ENCODE assay signal across 1 cellular context in genomic region chr7:106285051-106285800, GRCh38.
TF ChIP-seq lines count a peak whose summit lies in the region.

No MANE protein-coding gene starts in this region.

TF ChIP-seq in K562, 482 proteins besides CTCF, POLR2A, EP300 and RAD21 (continued from another document and continues in another):
- peak; percentile 15; the same call in 1 of the 2 replicates for TF ChIP-seq LARP7 (IDR thresholded peaks at IDR 0.05)
- TF ChIP-seq MTA1 (IDR thresholded peaks at IDR 0.05; ENCODE audit: borderline replicate concordance): peak; percentile 72
- peak; percentile 76; the same call in 1 of the 2 replicates for TF ChIP-seq HBP1 (CRISPR knock-in tag; IDR thresholded peaks at IDR 0.05)
- TF ChIP-seq SMARCE1 (IDR thresholded peaks at IDR 0.05): peak; percentile 81
- 0 out of 6 replicates have a peak, but pooled peaks of 1 of the 3 experiments have one; percentile 62 for TF ChIP-seq ZBTB11 (CRISPR knock-in tag; IDR thresholded peaks at IDR 0.05)
- TF ChIP-seq ZNF449 (CRISPR knock-in tag; IDR thresholded peaks at IDR 0.05): no peak
- TF ChIP-seq DEAF1 (CRISPR knock-in tag; IDR thresholded peaks at IDR 0.05): peak; percentile 38; the same call in 1 of the 2 replicates
- peak; percentile 99 for TF ChIP-seq NRF1 (conservative IDR thresholded peaks at IDR 0.05 in 1 of 2, IDR thresholded peaks at IDR 0.05 in 1 of 2)
- peak; percentile 41 for TF ChIP-seq RBBP5 (IDR thresholded peaks at IDR 0.05; ENCODE audit: borderline replicate concordance, insufficient read depth, low read length, poor library complexity, severe bottlenecking)
- TF ChIP-seq SMAD4 (CRISPR knock-in tag; conservative IDR thresholded peaks at IDR 0.05): peak; percentile 93; the same call in 1 of the 2 replicates
- peak; percentile 60; the same call in 1 of the 2 replicates for TF ChIP-seq ERF (CRISPR knock-in tag; IDR thresholded peaks at IDR 0.05)
- TF ChIP-seq ZFX (CRISPR knock-in tag; IDR thresholded peaks at IDR 0.05): peak; percentile 67
- TF ChIP-seq CREB5 (CRISPR knock-in tag; IDR thresholded peaks at IDR 0.05): 0 out of 2 replicates have a peak, but pooled peaks have one; percentile 48
- TF ChIP-seq ZNF239 (CRISPR knock-in tag; IDR thresholded peaks at IDR 0.05): no peak; the same call in 1 of the 2 replicates
- TF ChIP-seq UBTF (IDR thresholded peaks at IDR 0.05; ENCODE audit: borderline replicate concordance in 1 of 2, low read depth in 2 of 2, low read length in 2 of 2): peak in 1 of 2 experiments; percentile 67; a peak in 1 of 4 replicates
- TF ChIP-seq HCFC1 (IDR thresholded peaks at IDR 0.05; ENCODE audit: low read depth, low read length): no peak; the same call in 1 of the 2 replicates
- TF ChIP-seq ZNF668 (CRISPR knock-in tag; IDR thresholded peaks at IDR 0.05): peak; percentile 41; the same call in 1 of the 2 replicates
- TF ChIP-seq THRB (CRISPR knock-in tag; conservative IDR thresholded peaks at IDR 0.05): peak; percentile 78
- TF ChIP-seq NELFE (IDR thresholded peaks at IDR 0.05; ENCODE audit: insufficient read depth, insufficient read length): no peak
- no peak; a peak in 1 of 4 replicates for TF ChIP-seq ZMIZ1 (IDR thresholded peaks at IDR 0.05; ENCODE audit: low read depth in 2 of 2, low read length in 2 of 2)
- peak; percentile 64; the same call in 1 of the 2 replicates for TF ChIP-seq NR4A1 (CRISPR knock-in tag; IDR thresholded peaks at IDR 0.05)
- no peak for TF ChIP-seq NR4A1 (tag; IDR thresholded peaks at IDR 0.05)
- peak; percentile 77 for TF ChIP-seq SAP30 (IDR thresholded peaks at IDR 0.05; ENCODE audit: borderline replicate concordance, insufficient read depth, low read depth, low read length, poor library complexity, severe bottlenecking)
- TF ChIP-seq ETV6 (IDR thresholded peaks at IDR 0.05; ENCODE audit: borderline replicate concordance in 1 of 2, low read depth in 2 of 2, low read length in 1 of 2): 0 out of 4 replicates have a peak, but pooled peaks of 1 of the 2 experiments have one; percentile 33
- TF ChIP-seq ETV6 (CRISPR knock-in tag; IDR thresholded peaks at IDR 0.05; ENCODE audit: borderline replicate concordance): no peak
- TF ChIP-seq HOXB6 (CRISPR knock-in tag; IDR thresholded peaks at IDR 0.05; ENCODE audit: borderline replicate concordance): no peak
- TF ChIP-seq RBM34 (IDR thresholded peaks at IDR 0.05; ENCODE audit: borderline replicate concordance, insufficient read depth, low read length): 0 out of 2 replicates have a peak, but pooled peaks have one; percentile 45
- TF ChIP-seq RAD51 (IDR thresholded peaks at IDR 0.05; ENCODE audit: borderline replicate concordance, low read depth): peak; percentile 80
- TF ChIP-seq KDM1A (IDR thresholded peaks at IDR 0.05): peak in 1 of 2 experiments; percentile 58; a peak in 2 of 4 replicates
- peak; percentile 29; the same call in 1 of the 2 replicates for TF ChIP-seq ELF1 (tag; IDR thresholded peaks at IDR 0.05)
- no peak for TF ChIP-seq NFE2L1 (tag; IDR thresholded peaks at IDR 0.05; ENCODE audit: borderline replicate concordance, low read depth)
- TF ChIP-seq HDAC3 (IDR thresholded peaks at IDR 0.05; ENCODE audit: borderline replicate concordance, partially characterized antibody): no peak
- peak; percentile 91 for TF ChIP-seq USF1 (CRISPR knock-in tag; IDR thresholded peaks at IDR 0.05)
- TF ChIP-seq NONO (IDR thresholded peaks at IDR 0.05; ENCODE audit: low read depth in 2 of 2, low read length in 1 of 2): 0 out of 4 replicates have a peak, but pooled peaks of 1 of the 2 experiments have one; percentile 17
- TF ChIP-seq ETS2 (tag; IDR thresholded peaks at IDR 0.05; ENCODE audit: borderline replicate concordance, poor library complexity, severe bottlenecking): no peak
